Comparison of ENCODE assay signal across 12 cellular contexts in genomic region chr7:75833662-75834061, GRCh38. TPM values are rescaled to one million over a fixed set of nuclear protein-coding genes. Genes with fewer than 3 reads are reported as not detected.
"Had no signal": no experiment of that assay in that cellular context is flagged by ENCODE, and none has a peak within 500 bp of the region (broad histone marks: within the 10 kb centered on the region; RNA-seq: fewer than 3 reads in every experiment).

No MANE protein-coding gene starts in this region.

RNA-seq across cellular contexts. Expression of gene CCL24, which starts 20.1 kb away (rescaled TPM):
- total RNA-seq: activated CD4-positive, alpha-beta memory T cell treated with anti-CD3 and anti-CD28 coated beads, Interleukin-2, amount 10 ng/mL, durations not matched to agents 7 days and 5 days; activated CD4-positive, alpha-beta T cell treated with anti-CD3 and anti-CD28 coated beads, Interleukin-2, amount 10 ng/mL, durations not matched to agents 7 days and 5 days; activated naive CD8-positive, alpha-beta T cell treated with anti-CD3 and anti-CD28 coated beads, Interleukin-2, amount 10 ng/mL, durations not matched to agents 7 days and 5 days; cardiac muscle cell; frontal cortex; kidney; mesothelial cell of epicardium; progenitor cell of endocrine pancreas; renal cortical epithelial cell; testis; urinary bladder; WTC11 had no signal
- polyA plus RNA-seq: cardiac muscle cell, urinary bladder had no signal
